1 cellular context compared by ENCODE assay signal in genomic region chr4:44583393-44583792, GRCh38.
TF ChIP-seq lines count a peak whose summit lies in the region.

No MANE protein-coding gene starts in this region.

TF ChIP-seq in GM23338, 12 proteins besides CTCF, POLR2A, EP300 and RAD21 (continued from another document):
- TF ChIP-seq ZNF462 (CRISPR knock-in tag; IDR thresholded peaks at IDR 0.05), result no peak
